11 cellular contexts compared by ENCODE assay signal in the genomic region with DNA sequence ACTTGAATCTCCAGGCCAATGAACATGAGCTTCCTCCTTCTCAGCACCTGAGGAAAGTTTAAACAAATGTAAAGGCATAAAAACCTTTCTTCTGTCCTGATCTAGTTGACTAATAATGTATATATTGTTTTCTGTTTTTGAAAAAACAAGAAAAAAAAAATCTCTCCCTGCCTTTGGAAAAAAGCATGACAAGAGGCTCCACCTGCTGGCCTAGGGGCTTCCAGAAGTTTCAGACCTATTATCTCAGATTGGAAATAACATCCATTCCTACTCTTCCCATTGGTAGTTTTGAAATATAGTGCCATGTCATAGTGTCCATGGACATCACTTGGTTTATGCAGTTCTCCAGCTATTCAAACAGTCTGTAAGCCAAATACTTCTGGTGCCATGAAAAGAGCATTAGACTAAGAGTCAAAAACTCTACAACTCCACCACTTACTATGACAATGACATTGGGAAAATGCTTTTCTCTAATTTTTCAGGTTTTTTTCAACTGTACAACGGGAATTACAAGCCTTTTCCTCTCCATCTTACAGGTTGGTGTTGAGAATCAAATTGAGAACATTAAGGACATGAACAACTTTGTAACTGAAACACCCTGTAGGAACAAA.
DNase-seq lines count a peak whose midpoint lies in the region; ATAC-seq and TF ChIP-seq lines count a peak whose summit lies in the region.
"Had no signal": no experiment of that assay in that cellular context is flagged by ENCODE, and none has a peak within 500 bp of the region (broad histone marks: within the 10 kb centered on the region; RNA-seq: fewer than 3 reads in every experiment).

No MANE protein-coding gene starts in this region.

- H3K4me3 ChIP-seq in H7 (ENCODE audit: insufficient read depth, low read depth, low read length) (no peak overlapping the region), fibroblast of the aortic adventitia (ENCODE audit: low read depth, low read length) (no peak overlapping the region), prostate gland (no peak overlapping the region)
- H3K4me3 ChIP-seq: sigmoid colon had no signal

- no peak for TF ChIP-seq POLR2A in prostate gland (IDR thresholded peaks at IDR 0.05)

- ATAC-seq in GM18519 (IDR thresholded peaks at IDR 0.05; ENCODE audit: low FRiP score, unreplicated experiment) (no peak), HG02852 (IDR thresholded peaks at IDR 0.05; ENCODE audit: unreplicated experiment) (no peak)
- ATAC-seq: esophagus mucosa had no signal

- H3K4me1 ChIP-seq in prostate gland (replicated peaks), result no peaks in the 10 kb centered on the region

- no peaks in the 10 kb centered on the region for H3K9me3 ChIP-seq in prostate gland

- intact Hi-C loops in prostate gland (cut with DNase I), result loop anchor here (10.0 kb wide), 1 partner anchor 244 kb away; no protein-coding TSS in a partner anchor

- DNase-seq in H7 (peak; percentile 7), OCI-M1 (lab: John Stamatoyannopoulos, UW) (peak; percentile 97), fibroblast of the aortic adventitia (ENCODE audit: low read depth) (peak; percentile 59), prostate gland (ENCODE audit: low spot score) (no peak), NCI-H82 (lab: John Stamatoyannopoulos, UW) (no peak)
- no peak for DNase-seq in activated naive CD4-positive, alpha-beta T cell treated with anti-CD3 and anti-CD28 coated beads, Interleukin-2, amount 50 U/mL, for 16 hours
- DNase-seq: RPMI8226, sigmoid colon had no signal

- H3K27me3 ChIP-seq in H7 (ENCODE audit: control insufficient read depth, insufficient read depth, low read length), result no peaks in the 10 kb centered on the region
- no peaks in the 10 kb centered on the region for H3K27me3 ChIP-seq in prostate gland (replicated peaks; ENCODE audit: insufficient read depth)
- H3K27me3 ChIP-seq: sigmoid colon had no signal

- TF ChIP-seq CTCF in fibroblast of the aortic adventitia (IDR thresholded peaks at IDR 0.05; ENCODE audit: insufficient read depth, low read length) (peak; percentile 59), prostate gland (IDR thresholded peaks at IDR 0.05) (peak in 3 of 4 experiments; percentile 25 to 43 (median 30))

- no peak overlapping the region for H3K27ac ChIP-seq in prostate gland

- WGBS in prostate gland, result 83% methylated on average over 1 of the region's 1 CpG

- no peaks in the 10 kb centered on the region for H3K36me3 ChIP-seq in H7 (replicated peaks; ENCODE audit: control insufficient read depth, insufficient read depth, low read length)
- H3K36me3 ChIP-seq in prostate gland, result no peaks in the 10 kb centered on the region
- H3K36me3 ChIP-seq: sigmoid colon had no signal

Comparison
In these comparisons a context has a peak if more than half of its experiments do, and no peak if none do; other contexts are left out.
1. DNase-seq: peak in H7 (single experiment), OCI-M1 (single experiment) and fibroblast of the aortic adventitia (single experiment); none in prostate gland (single experiment), activated naive CD4-positive, alpha-beta T cell treated with anti-CD3 and anti-CD28 coated beads, Interleukin-2, amount 50 U/mL, for 16 hours (single experiment) and NCI-H82 (single experiment).